21 cellular contexts compared by ENCODE assay signal in genomic region chr14:28576523-28576922, GRCh38.
DNase-seq lines count a peak whose midpoint lies in the region; ATAC-seq, FAIRE-seq and TF ChIP-seq lines count a peak whose summit lies in the region.
"Had no signal": no experiment of that assay in that cellular context is flagged by ENCODE, and none has a peak within 500 bp of the region (broad histone marks: within the 10 kb centered on the region; RNA-seq: fewer than 3 reads in every experiment).

No MANE protein-coding gene starts in this region.

- H3K9me2 ChIP-seq in SK-N-SH: no peaks in the 10 kb centered on the region

- CTCF ChIA-PET in SK-N-SH (lab: Yijun Ruan, JAX): no interaction called here

- H3K27ac ChIP-seq in SK-N-SH (ENCODE audit: low read depth in 2 of 2, low read length in 1 of 2) (peak overlapping the region in 1 of 2 experiments; percentile 70; a peak in 1 of 4 replicates), SJSA1 (peak overlapping the region; percentile 94)
- H3K27ac ChIP-seq: 22Rv1, HL-60 had no signal

- DNase-seq in SK-N-SH (no peak), M059J (ENCODE audit: low read depth) (peak; percentile 47), SJSA1 (ENCODE audit: low read depth in 1 of 2, low spot score in 2 of 2) (no peak), osteocyte (ENCODE audit: extremely low spot score, unreplicated experiment) (no peak), Ammon's horn (ENCODE audit: low spot score) (no peak), COLO829 (ENCODE audit: low spot score) (no peak), GM19239 (ENCODE audit: insufficient read length, low spot score) (no peak)
- DNase-seq: ACHN; C1 segment of cervical spinal cord; CD4-positive, alpha-beta T cell; DMS153; DMS79 treated with DMSO at 0.1 percent for 48 hours; GF-D8; IMR-90 had no signal

- H3K36me3 ChIP-seq in SK-N-SH (replicated peaks in 1 of 2; ENCODE audit: control insufficient read depth in 1 of 2, insufficient read depth in 2 of 2, low read length in 1 of 2) (no peaks in the 10 kb centered on the region), SJSA1 (no peaks in the 10 kb centered on the region)

- no peak for TF ChIP-seq EP300 in SK-N-SH (IDR thresholded peaks at IDR 0.05; ENCODE audit: borderline replicate concordance in 1 of 2, low read depth in 1 of 2, low read length in 1 of 2)

- H3K4me3 Mint-ChIP-seq in osteocyte (ENCODE audit: unreplicated experiment): no peak overlapping the region
- H3K4me3 Mint-ChIP-seq: B cell; CD4-positive, alpha-beta T cell had no signal

- 0 out of 4 replicates have a peak, but pooled peaks cover 0 to 15% of the 10 kb centered on the region in 2 experiments for H3K4me1 ChIP-seq in SK-N-SH (ENCODE audit: control insufficient read depth in 1 of 2, insufficient read depth in 2 of 2, low read depth in 1 of 2, low read length in 1 of 2)
- H3K4me1 ChIP-seq in SJSA1 (replicated peaks): peaks cover 12% of the 10 kb centered on the region

- 29% methylated on average over 10 of the region's 10 CpGs for WGBS in SK-N-SH (ENCODE audit: low lambda C conversion rate)

- no peaks in the 10 kb centered on the region for H3K79me2 ChIP-seq in SK-N-SH (ENCODE audit: insufficient read depth)

- no peak overlapping the region for H3K4me2 ChIP-seq in SK-N-SH

- H3K9me3 ChIP-seq in SK-N-SH (no peaks in the 10 kb centered on the region), SJSA1 (replicated peaks) (no peaks in the 10 kb centered on the region)

- peaks cover 10% of the 10 kb centered on the region for H3K36me3 Mint-ChIP-seq in osteocyte (ENCODE audit: unreplicated experiment)

- no peaks in the 10 kb centered on the region for H4K20me1 ChIP-seq in SK-N-SH (ENCODE audit: insufficient read depth)

- H3K27ac Mint-ChIP-seq in osteocyte (ENCODE audit: unreplicated experiment): peak overlapping the region; percentile 87
- H3K27ac Mint-ChIP-seq: B cell; CD4-positive, alpha-beta T cell had no signal

- TF ChIP-seq CTCF in SK-N-SH (IDR thresholded peaks at IDR 0.05): no peak
- no peak for TF ChIP-seq CTCF in osteocyte (IDR thresholded peaks at IDR 0.05)

- ATAC-seq in SK-N-SH treated with all-trans-retinoic acid at 6 μM for 48 hours: no peak; the same call in 2 of the 3 replicates
- ATAC-seq: HCT116 had no signal

- no peak for FAIRE-seq in GM19239 (lab: Jason Lieb, UNC)
- FAIRE-seq: D721Med, H54 had no signal

- peak overlapping the region; percentile 84; the same call in 1 of the 2 replicates for H2AFZ ChIP-seq in SK-N-SH (ENCODE audit: low read depth)

- H3F3A ChIP-seq in SK-N-SH (replicated peaks; ENCODE audit: insufficient read depth): peaks cover 5% of the 10 kb centered on the region

- POLR2A ChIA-PET in SK-N-SH (lab: Yijun Ruan, JAX): no interaction called here

- peaks cover 18% of the 10 kb centered on the region for H3K9me3 Mint-ChIP-seq in osteocyte (ENCODE audit: unreplicated experiment)

- TF ChIP-seq RAD21 in SK-N-SH (IDR thresholded peaks at IDR 0.05; ENCODE audit: low read length): no peak

- H3K27me3 ChIP-seq in SK-N-SH (ENCODE audit: insufficient read depth): no peaks in the 10 kb centered on the region
- H3K27me3 ChIP-seq in SJSA1 (replicated peaks): no peaks in the 10 kb centered on the region

- no peak overlapping the region for H3K9ac ChIP-seq in SK-N-SH

- H3K27me3 Mint-ChIP-seq in osteocyte (ENCODE audit: unreplicated experiment): no peaks in the 10 kb centered on the region
- H3K27me3 Mint-ChIP-seq: B cell; CD4-positive, alpha-beta T cell had no signal

- no peak overlapping the region for H3K4me3 ChIP-seq in SK-N-SH (ENCODE audit: low read depth in 2 of 2, low read length in 1 of 2)
- H3K4me3 ChIP-seq in SJSA1: no peak overlapping the region

- peaks cover 37% of the 10 kb centered on the region for H3K4me1 Mint-ChIP-seq in osteocyte (ENCODE audit: unreplicated experiment)
- H3K4me1 Mint-ChIP-seq: B cell had no signal

TF ChIP-seq in SK-N-SH, 30 proteins besides CTCF, POLR2A, EP300 and RAD21 (continues in another document):
- no peak for TF ChIP-seq PBX3 (IDR thresholded peaks at IDR 0.05)
- TF ChIP-seq RCOR1 (IDR thresholded peaks at IDR 0.05; ENCODE audit: low read length): no peak
- TF ChIP-seq GABPA (IDR thresholded peaks at IDR 0.05; ENCODE audit: low read depth): no peak
- no peak for TF ChIP-seq EZH2phosphoT487 (IDR thresholded peaks at IDR 0.05; ENCODE audit: borderline replicate concordance, low read depth)
- no peak for TF ChIP-seq GATA2 (CRISPR knock-in tag; IDR thresholded peaks at IDR 0.05)
- no peak for TF ChIP-seq USF1 (IDR thresholded peaks at IDR 0.05; ENCODE audit: borderline replicate concordance, low read depth)
- no peak for TF ChIP-seq TEAD4 (IDR thresholded peaks at IDR 0.05; ENCODE audit: borderline replicate concordance, insufficient read depth)
- no peak for TF ChIP-seq NRF1 (IDR thresholded peaks at IDR 0.05; ENCODE audit: low read depth, low read length)
- no peak for TF ChIP-seq ZBTB33 (IDR thresholded peaks at IDR 0.05; ENCODE audit: borderline replicate concordance, low read depth)

TF ChIP-seq in SK-N-SH treated with all-trans-retinoic acid at 6 μM for 48 hours, 23 proteins besides CTCF, POLR2A, EP300 and RAD21:
- TF ChIP-seq ZNF70 (CRISPR knock-in tag; IDR thresholded peaks at IDR 0.05) (no peak), ZFP3 (CRISPR knock-in tag; IDR thresholded peaks at IDR 0.05) (no peak), CSDC2 (CRISPR knock-in tag; IDR thresholded peaks at IDR 0.05) (no peak), ZNF8 (CRISPR knock-in tag; IDR thresholded peaks at IDR 0.05) (no peak), POU6F1 (CRISPR knock-in tag; IDR thresholded peaks at IDR 0.05; ENCODE audit: borderline replicate concordance, low read depth) (no peak), ISL1 (CRISPR knock-in tag; IDR thresholded peaks at IDR 0.05) (no peak), BACH2 (CRISPR knock-in tag; IDR thresholded peaks at IDR 0.05; ENCODE audit: borderline replicate concordance) (no peak), ARNTL (CRISPR knock-in tag; IDR thresholded peaks at IDR 0.05; ENCODE audit: borderline replicate concordance, low read depth) (no peak), TCF4 (CRISPR knock-in tag; IDR thresholded peaks at IDR 0.05; ENCODE audit: borderline replicate concordance) (no peak), ZNF565 (CRISPR knock-in tag; conservative IDR thresholded peaks at IDR 0.05; ENCODE audit: low read depth) (no peak), SNAI2 (CRISPR knock-in tag; IDR thresholded peaks at IDR 0.05) (no peak)
